ENCODE assay signal across 12 cellular contexts in the genomic region with DNA sequence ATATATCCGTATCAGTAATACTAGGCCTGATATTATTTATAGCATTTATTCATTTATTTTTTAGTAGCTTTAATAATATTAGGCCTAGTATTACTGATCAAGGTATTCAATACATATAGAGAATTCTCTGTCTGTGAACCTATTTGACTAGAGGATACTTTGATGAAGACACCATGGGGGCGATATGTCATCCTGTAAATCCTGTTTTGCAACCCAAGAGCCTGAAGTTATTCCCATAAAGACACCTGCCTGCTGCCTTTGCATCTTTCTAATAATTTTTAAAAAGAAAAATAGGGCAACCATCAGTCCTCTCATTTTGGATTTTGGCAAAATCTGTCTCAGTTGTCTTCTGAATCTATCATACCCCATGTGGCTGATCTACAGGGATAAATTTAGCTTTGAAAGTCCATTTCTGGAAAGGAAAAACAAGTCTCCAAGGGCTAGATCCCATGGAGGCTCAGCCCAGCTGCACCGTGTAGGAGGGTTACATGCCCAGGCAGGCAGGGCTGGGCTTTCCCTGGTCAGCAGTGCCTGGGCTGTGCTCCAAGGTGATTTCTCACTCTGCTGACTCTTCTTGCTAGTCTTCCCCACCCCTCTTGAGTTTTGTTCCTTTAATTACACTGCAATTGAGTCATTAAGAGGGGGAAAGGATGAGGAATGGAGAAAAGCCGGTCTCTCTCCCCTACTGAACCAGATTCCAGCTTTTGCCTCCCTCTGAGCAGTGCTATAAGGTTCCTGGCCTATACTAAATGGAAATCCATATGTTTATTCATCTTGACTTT.
DNase-seq lines count a peak whose midpoint lies in the region; ATAC-seq and TF ChIP-seq lines count a peak whose summit lies in the region.
"Had no signal": no experiment of that assay in that cellular context is flagged by ENCODE, and none has a peak within 500 bp of the region (broad histone marks: within the 10 kb centered on the region; RNA-seq: fewer than 3 reads in every experiment).

No MANE protein-coding gene starts in this region.

- H3K27ac Mint-ChIP-seq in activated naive CD4-positive, alpha-beta T cell treated with anti-CD3 and anti-CD28 coated beads, Interleukin-2, amount 50 U/mL, for 72 hours, result no peak overlapping the region

- H3K9me3 Mint-ChIP-seq in activated naive CD4-positive, alpha-beta T cell treated with anti-CD3 and anti-CD28 coated beads, Interleukin-2, amount 50 U/mL, for 72 hours, result no peaks in the 10 kb centered on the region

- H3K79me2 ChIP-seq in osteoblast (ENCODE audit: insufficient read depth, low read length), result no peaks in the 10 kb centered on the region

- DNase-seq in NCI-H2196 (lab: John Stamatoyannopoulos, UW; ENCODE audit: unreplicated experiment) (peak; percentile 33), suprapubic skin (ENCODE audit: low spot score in 2 of 2) (no peak), osteoblast (ENCODE audit: insufficient read length, low spot score, missing footprints) (no peak)
- no peak for DNase-seq in activated naive CD4-positive, alpha-beta T cell treated with anti-CD3 and anti-CD28 coated beads, Interleukin-2, amount 50 U/mL, for 72 hours (ENCODE audit: low spot score in 2 of 2)
- DNase-seq: IMR-90; NCI-H1436; stimulated activated CD4-positive, alpha-beta T cell treated with anti-CD3 and anti-CD28 coated beads, Interleukin-2, amount 100 ng/mL, for 24 hours had no signal

- H3K4me2 ChIP-seq in osteoblast (ENCODE audit: insufficient read depth, low read length), result no peak overlapping the region

- WGBS in esophagus, 2 donors, result 32 to 43% methylated on average over 4 of the region's 4 CpGs
- WGBS in suprapubic skin, result 34% methylated on average over 4 of the region's 4 CpGs

- H3K4me3 ChIP-seq in esophagus (ENCODE audit: low read depth in 1 of 2, low read length in 2 of 2), result no peak overlapping the region
- H3K4me3 ChIP-seq in suprapubic skin, result no peak overlapping the region
- no peak overlapping the region for H3K4me3 ChIP-seq in osteoblast (ENCODE audit: insufficient read depth, low read length)

- ATAC-seq in GM18867 (IDR thresholded peaks at IDR 0.05; ENCODE audit: unreplicated experiment) (peak; percentile 44), HG03097 (IDR thresholded peaks at IDR 0.05; ENCODE audit: low FRiP score, unreplicated experiment) (no peak)
- ATAC-seq in activated naive CD4-positive, alpha-beta T cell treated with anti-CD3 and anti-CD28 coated beads, Interleukin-2, amount 50 U/mL, for 72 hours, result no peak
- ATAC-seq: activated CD4-positive, CD25-positive, alpha-beta regulatory T cell treated with anti-CD3 and anti-CD28 coated beads, Interleukin-2, amount 50 U/mL, for 24 hours had no signal

- H3K36me3 Mint-ChIP-seq in activated naive CD4-positive, alpha-beta T cell treated with anti-CD3 and anti-CD28 coated beads, Interleukin-2, amount 50 U/mL, for 72 hours, result no peaks in the 10 kb centered on the region

- H3K36me3 ChIP-seq in esophagus (ENCODE audit: control insufficient read depth in 2 of 2, insufficient read depth in 2 of 2, low read length in 1 of 2) (no peaks in the 10 kb centered on the region), suprapubic skin (no peaks in the 10 kb centered on the region), osteoblast (ENCODE audit: insufficient read depth, low read length) (no peaks in the 10 kb centered on the region)

- H3K9me3 ChIP-seq in esophagus (ENCODE audit: control insufficient read depth in 2 of 2, insufficient read depth in 1 of 2, low read depth in 1 of 2, low read length in 1 of 2) (no peaks in the 10 kb centered on the region), suprapubic skin (no peaks in the 10 kb centered on the region), osteoblast (ENCODE audit: low read depth, low read length) (no peaks in the 10 kb centered on the region)

- H3K27ac ChIP-seq in esophagus (ENCODE audit: low read depth in 2 of 2, low read length in 1 of 2) (peak overlapping the region; percentile 79 to 90), suprapubic skin (peak overlapping the region; percentile 53), osteoblast (ENCODE audit: low read depth, low read length) (no peak overlapping the region)
- H3K27ac ChIP-seq: C4-2B had no signal

- TF ChIP-seq CTCF in suprapubic skin (IDR thresholded peaks at IDR 0.05), result no peak
- no peak for TF ChIP-seq CTCF in osteoblast (IDR thresholded peaks at IDR 0.05; ENCODE audit: extremely low read depth, low read depth, low read length)

- TF ChIP-seq EP300 in suprapubic skin (IDR thresholded peaks at IDR 0.05), result no peak

- TF ChIP-seq POLR2A in suprapubic skin (IDR thresholded peaks at IDR 0.05), result no peak

- H3K4me1 ChIP-seq in esophagus (ENCODE audit: control insufficient read depth in 2 of 2, insufficient read depth in 2 of 2, low read length in 1 of 2) (no peaks in the 10 kb centered on the region), suprapubic skin (peaks cover 13% of the 10 kb centered on the region), osteoblast (ENCODE audit: insufficient read depth, low read length) (no peaks in the 10 kb centered on the region)

- H2AFZ ChIP-seq in osteoblast (ENCODE audit: low read length), result no peak overlapping the region

- no peaks in the 10 kb centered on the region for H3K27me3 ChIP-seq in esophagus (ENCODE audit: control insufficient read depth in 1 of 2, insufficient read depth in 2 of 2, low read length in 2 of 2)
- no peaks in the 10 kb centered on the region for H3K27me3 ChIP-seq in suprapubic skin
- no peaks in the 10 kb centered on the region for H3K27me3 ChIP-seq in osteoblast (ENCODE audit: insufficient read depth, low read length)

- no peaks in the 10 kb centered on the region for H4K20me1 ChIP-seq in osteoblast (ENCODE audit: insufficient read depth, low read length)
